ENCODE assay signal across 9 cellular contexts in genomic region chr13:37001921-37002250, GRCh38. TPM values are rescaled to one million over a fixed set of nuclear protein-coding genes. Genes with fewer than 3 reads are reported as not detected.
DNase-seq lines count a peak whose midpoint lies in the region; ATAC-seq and TF ChIP-seq lines count a peak whose summit lies in the region.
"Had no signal": no experiment of that assay in that cellular context is flagged by ENCODE, and none has a peak within 500 bp of the region (broad histone marks: within the 10 kb centered on the region; RNA-seq: fewer than 3 reads in every experiment).

No MANE protein-coding gene starts in this region.

- H3K36me3 ChIP-seq in SJCRH30 (peaks cover 42% of the 10 kb centered on the region), fibroblast of lung (ENCODE audit: control insufficient read depth, insufficient read depth, low read length) (peaks cover 2% of the 10 kb centered on the region)

- H3K27me3 Mint-ChIP-seq in activated naive CD4-positive, alpha-beta T cell treated with anti-CD3 and anti-CD28 coated beads, Interleukin-2, amount 10 ng/mL, durations not matched to agents 7 days and 5 days, result peaks cover 9% of the 10 kb centered on the region
- no peaks in the 10 kb centered on the region for H3K27me3 Mint-ChIP-seq in stimulated activated naive CD8-positive, alpha-beta T cell treated with anti-CD3 and anti-CD28 coated beads, Interleukin-15, amount 100 ng/mL, for 72 hours

- H3K4me3 ChIP-seq in SJCRH30 (peak overlapping the region; percentile 88), fibroblast of lung (replicated peaks in 1 of 4; ENCODE audit: control extremely low read depth in 1 of 4, insufficient read depth in 1 of 4, low read depth in 3 of 4, low read length in 4 of 4) (peak overlapping the region; percentile 67 to 92 (median 78))

- peaks cover 43% of the 10 kb centered on the region for H3K4me1 Mint-ChIP-seq in activated naive CD4-positive, alpha-beta T cell treated with anti-CD3 and anti-CD28 coated beads, Interleukin-2, amount 10 ng/mL, durations not matched to agents 7 days and 5 days
- peaks cover 36% of the 10 kb centered on the region for H3K4me1 Mint-ChIP-seq in stimulated activated naive CD8-positive, alpha-beta T cell treated with anti-CD3 and anti-CD28 coated beads, Interleukin-15, amount 100 ng/mL, for 72 hours

- H3K27me3 ChIP-seq in SJCRH30 (no peaks in the 10 kb centered on the region), fibroblast of lung (ENCODE audit: control insufficient read depth, insufficient read depth, low read length) (no peaks in the 10 kb centered on the region)

- H3K4me2 ChIP-seq in fibroblast of lung (ENCODE audit: extremely low read depth, insufficient read depth, low read length), result peak overlapping the region; percentile 91

- H3K36me3 Mint-ChIP-seq in activated naive CD4-positive, alpha-beta T cell treated with anti-CD3 and anti-CD28 coated beads, Interleukin-2, amount 10 ng/mL, durations not matched to agents 7 days and 5 days, result peaks cover 38% of the 10 kb centered on the region

- no peaks in the 10 kb centered on the region for H4K20me1 ChIP-seq in fibroblast of lung (ENCODE audit: control insufficient read depth, extremely low read depth, insufficient read depth, low read length)

- ATAC-seq in stimulated activated naive CD8-positive, alpha-beta T cell treated with anti-CD3 and anti-CD28 coated beads, Interleukin-15, amount 100 ng/mL, for 72 hours, result no peak
- no peak for ATAC-seq in GM18511 (IDR thresholded peaks at IDR 0.05; ENCODE audit: unreplicated experiment)
- ATAC-seq in HG02763 (IDR thresholded peaks at IDR 0.05; ENCODE audit: unreplicated experiment), result no peak
- no peak for ATAC-seq in HG02588 (IDR thresholded peaks at IDR 0.05; ENCODE audit: unreplicated experiment)

- H3K4me3 Mint-ChIP-seq in activated naive CD4-positive, alpha-beta T cell treated with anti-CD3 and anti-CD28 coated beads, Interleukin-2, amount 10 ng/mL, durations not matched to agents 7 days and 5 days, result peak overlapping the region; percentile 99
- peak overlapping the region; percentile 97 to 99 for H3K4me3 Mint-ChIP-seq in stimulated activated naive CD8-positive, alpha-beta T cell treated with anti-CD3 and anti-CD28 coated beads, Interleukin-15, amount 100 ng/mL, for 72 hours

- H3K9me3 Mint-ChIP-seq in activated naive CD4-positive, alpha-beta T cell treated with anti-CD3 and anti-CD28 coated beads, Interleukin-2, amount 10 ng/mL, durations not matched to agents 7 days and 5 days, result no peaks in the 10 kb centered on the region
- H3K9me3 Mint-ChIP-seq in stimulated activated naive CD8-positive, alpha-beta T cell treated with anti-CD3 and anti-CD28 coated beads, Interleukin-15, amount 100 ng/mL, for 72 hours, result no peaks in the 10 kb centered on the region

- H3K27ac ChIP-seq in SJCRH30 (peak overlapping the region; percentile 97; the same call in 1 of the 2 replicates), fibroblast of lung (ENCODE audit: insufficient read depth, low read length) (peak overlapping the region; percentile 13)

- H2AFZ ChIP-seq in fibroblast of lung (ENCODE audit: low read length), result no peak overlapping the region

- peak overlapping the region; percentile 1 for H3K9ac ChIP-seq in fibroblast of lung (ENCODE audit: insufficient read depth, low read length)

- peak overlapping the region; percentile 100 for H3K27ac Mint-ChIP-seq in activated naive CD4-positive, alpha-beta T cell treated with anti-CD3 and anti-CD28 coated beads, Interleukin-2, amount 10 ng/mL, durations not matched to agents 7 days and 5 days
- H3K27ac Mint-ChIP-seq in stimulated activated naive CD8-positive, alpha-beta T cell treated with anti-CD3 and anti-CD28 coated beads, Interleukin-15, amount 100 ng/mL, for 72 hours, result peak overlapping the region; percentile 100

- CTCF ChIA-PET in activated naive CD4-positive, alpha-beta T cell treated with anti-CD3 and anti-CD28 coated beads, Interleukin-2, amount 10 ng/mL, durations not matched to agents 7 days and 5 days (lab: Charles Lee), result no interaction called here

- no peak for DNase-seq in activated naive CD4-positive, alpha-beta T cell treated with anti-CD3 and anti-CD28 coated beads, Interleukin-2, amount 10 ng/mL, durations not matched to agents 7 days and 5 days
- no peak for DNase-seq in activated naive CD4-positive, alpha-beta T cell treated with anti-CD3 and anti-CD28 coated beads, Interleukin-2, amount 50 U/mL, for 16 hours
- DNase-seq in SJCRH30 (no peak), fibroblast of lung (ENCODE audit: low read depth in 2 of 2) (no peak)
- no peak for DNase-seq in stimulated activated naive CD8-positive, alpha-beta T cell treated with anti-CD3 and anti-CD28 coated beads, Interleukin-15, amount 100 ng/mL, for 72 hours
- DNase-seq: NCI-H1436 treated with DMSO at 0.1 percent for 48 hours had no signal

- H3K4me1 ChIP-seq in SJCRH30 (peaks cover 11% of the 10 kb centered on the region), fibroblast of lung (ENCODE audit: control insufficient read depth, extremely low read depth, insufficient read depth, low read length) (no peaks in the 10 kb centered on the region)

- H3K9me3 ChIP-seq in SJCRH30 (replicated peaks) (no peaks in the 10 kb centered on the region), fibroblast of lung (ENCODE audit: control insufficient read depth, insufficient read depth, low read depth, low read length) (no peaks in the 10 kb centered on the region)

- peaks cover 32% of the 10 kb centered on the region for H3K79me2 ChIP-seq in fibroblast of lung (ENCODE audit: control insufficient read depth, insufficient read depth, low read length)

- TF ChIP-seq CTCF in fibroblast of lung (conservative IDR thresholded peaks at IDR 0.05 in 1 of 2, IDR thresholded peaks at IDR 0.05 in 1 of 2; ENCODE audit: low read depth in 1 of 2, low read length in 2 of 2), result no peak

RNA-seq across cellular contexts. Expression of gene EXOSC8, which starts 1.3 kb away (rescaled TPM):
- 108 TPM in 2 replicates for total RNA-seq in SJCRH30 (2014; rRNA removed; shearing (Covaris generic))
- 30.6 and 32.9 TPM in 2 replicates for total RNA-seq in fibroblast of lung
- polyA plus RNA-seq in fibroblast of lung, result 35.0 and 54.2 TPM in 2 replicates
- polyA plus RNA-seq in fibroblast of lung (2012), result 29.1 and 46.6 TPM in 2 replicates
- 4.9 and 11.1 TPM in 2 replicates for polyA minus RNA-seq in fibroblast of lung (ENCODE audit: low replicate concordance)

RNA-seq across cellular contexts. Expression of gene ALG5, which starts 2.7 kb away (rescaled TPM):
- total RNA-seq in SJCRH30 (2014; rRNA removed; shearing (Covaris generic)), result 41.2 and 43.1 TPM in 2 replicates
- total RNA-seq in fibroblast of lung, result 30.3 and 34.8 TPM in 2 replicates
- 44.1 and 49.6 TPM in 2 replicates for polyA plus RNA-seq in fibroblast of lung
- 32.3 and 33.1 TPM in 2 replicates for polyA plus RNA-seq in fibroblast of lung (2012)
- 0.55 and 3.6 TPM in 2 replicates for polyA minus RNA-seq in fibroblast of lung (ENCODE audit: low replicate concordance)

RNA-seq across cellular contexts. Expression of gene SUPT20H, which starts 57.6 kb away (rescaled TPM):
- 72.6 and 88.7 TPM in 2 replicates for total RNA-seq in SJCRH30 (2014; rRNA removed; shearing (Covaris generic))
- total RNA-seq in fibroblast of lung, result 35.2 and 56.5 TPM in 2 replicates
- polyA plus RNA-seq in fibroblast of lung, result 57.5 and 68.4 TPM in 2 replicates
- polyA plus RNA-seq in fibroblast of lung (2012), result 30.5 and 35.0 TPM in 2 replicates
- 10.5 and 15.5 TPM in 2 replicates for polyA minus RNA-seq in fibroblast of lung (ENCODE audit: low replicate concordance)
